23 cellular contexts compared by ENCODE assay signal in genomic region chr19:5214371-5214770, GRCh38.
DNase-seq lines count a peak whose midpoint lies in the region; ATAC-seq and TF ChIP-seq lines count a peak whose summit lies in the region.
"Had no signal": no experiment of that assay in that cellular context is flagged by ENCODE, and none has a peak within 500 bp of the region (broad histone marks: within the 10 kb centered on the region; RNA-seq: fewer than 3 reads in every experiment).

No MANE protein-coding gene starts in this region.

- H3K9ac ChIP-seq in neuronal stem cell (ENCODE audit: low read depth, low read length, poor library complexity): no peak overlapping the region
- H3K9ac ChIP-seq: BLaER1 had no signal

- no peak overlapping the region for H2AK5ac ChIP-seq in neuronal stem cell (ENCODE audit: low read depth, low read length)

- no peak overlapping the region for H2BK12ac ChIP-seq in neuronal stem cell (ENCODE audit: low read length)

- H3K14ac ChIP-seq in neuronal stem cell (ENCODE audit: low read length): peak overlapping the region; percentile 43

- intact Hi-C loops in sciatic nerve (cut with DNase I) (no loop called here), A673 (cut with micrococcal nuclease; ENCODE audit: unreplicated experiment) (no loop called here)

- no peak overlapping the region for H2BK120ac ChIP-seq in neuronal stem cell (ENCODE audit: low read depth, low read length)

- H4K8ac ChIP-seq in neuronal stem cell (ENCODE audit: low read depth, low read length): no peak overlapping the region

- CTCF ChIA-PET in A673 (lab: Charles Lee): no interaction called here

- no peak overlapping the region for H2AFZ ChIP-seq in neuronal stem cell (ENCODE audit: low read length)

- H3K4me3 ChIP-seq in H7 (ENCODE audit: insufficient read depth, low read depth, low read length) (no peak overlapping the region), neuronal stem cell (ENCODE audit: low read length in 2 of 2) (no peak overlapping the region), A673 (ENCODE audit: low read depth, low read length, poor library complexity, severe bottlenecking) (no peak overlapping the region)
- H3K4me3 ChIP-seq: A549, BLaER1, GM12878 had no signal

- H3K23ac ChIP-seq in neuronal stem cell (ENCODE audit: low read depth, low read length, poor library complexity): no peak overlapping the region

- H3K27me3 ChIP-seq in H7 (ENCODE audit: control insufficient read depth, insufficient read depth, low read length) (no peaks in the 10 kb centered on the region), neuronal stem cell (ENCODE audit: control insufficient read depth in 3 of 3, insufficient read depth in 3 of 3, low read depth in 1 of 3, low read length in 3 of 3) (no peaks in the 10 kb centered on the region), A673 (replicated peaks; ENCODE audit: insufficient read depth, low read depth, low read length, poor library complexity) (no peaks in the 10 kb centered on the region)
- H3K27me3 ChIP-seq: BE2C, BLaER1 had no signal

- no peak overlapping the region for H2BK15ac ChIP-seq in neuronal stem cell (ENCODE audit: low read length)

- no CpG with 5 or more reads among the region's 23 CpGs for WGBS in neuronal stem cell (ENCODE audit: extremely low coverage in 2 of 2, insufficient read length in 2 of 2, insufficient replicate concordance in 1 of 2), 2 donors

- H3K36me3 ChIP-seq in H7 (replicated peaks; ENCODE audit: control insufficient read depth, insufficient read depth, low read length) (peaks cover 70% of the 10 kb centered on the region), neuronal stem cell (replicated peaks in 1 of 2; ENCODE audit: control insufficient read depth in 2 of 2, insufficient read depth in 2 of 2, low read length in 2 of 2) (peaks cover 95 to 98% of the 10 kb centered on the region in 2 donors), A673 (ENCODE audit: insufficient read depth, low read length, poor library complexity, severe bottlenecking) (peaks cover 89% of the 10 kb centered on the region)

- POLR2A ChIA-PET in A673 (lab: Charles Lee; ENCODE audit: low non-redundant PET): no interaction called here

- H3K79me1 ChIP-seq in neuronal stem cell (ENCODE audit: low read depth, low read length): peaks cover 13% of the 10 kb centered on the region

- DNase-seq in H7 (peak; percentile 34), neuronal stem cell (ENCODE audit: low spot score) (no peak), sciatic nerve (ENCODE audit: low spot score) (no peak), A673 (ENCODE audit: low spot score) (no peak), NCI-H345 (lab: John Stamatoyannopoulos, UW) (no peak)
- DNase-seq: ACHN; BE2C; C1 segment of cervical spinal cord; CD4-positive, alpha-beta memory T cell; CD4-positive, CD25-positive, alpha-beta regulatory T cell; CD8-positive, alpha-beta memory T cell; COR-L47; DMS 273 treated with DMSO at 0.1 percent for 48 hours; DMS153; DMS53; DMS79; DND-41; EL; GDM1 had no signal

- H3K18ac ChIP-seq in neuronal stem cell (ENCODE audit: low read length): peak overlapping the region; percentile 51

- H3K4me1 ChIP-seq in neuronal stem cell (ENCODE audit: control insufficient read depth in 2 of 2, insufficient read depth in 1 of 2, low read depth in 1 of 2, low read length in 2 of 2) (no peaks in the 10 kb centered on the region), A673 (ENCODE audit: insufficient read depth, low read length, poor library complexity, severe bottlenecking) (no peaks in the 10 kb centered on the region)
- H3K4me1 ChIP-seq: BE2C had no signal

- peak overlapping the region; percentile 59 for H2BK5ac ChIP-seq in neuronal stem cell (ENCODE audit: low read length)

- H4K91ac ChIP-seq in neuronal stem cell (ENCODE audit: low read depth, low read length, poor library complexity): no peak overlapping the region

- H3K27ac ChIP-seq in neuronal stem cell (replicated peaks; ENCODE audit: low read length): no peak overlapping the region
- H3K27ac ChIP-seq in A673 (ENCODE audit: low read depth, low read length, poor library complexity, severe bottlenecking): no peak overlapping the region
- H3K27ac ChIP-seq: 22Rv1, A549, BLaER1 had no signal

- H3K4me2 ChIP-seq in neuronal stem cell (ENCODE audit: insufficient read depth, low read length, poor library complexity, severe bottlenecking): no peak overlapping the region
- H3K4me2 ChIP-seq: A549, BLaER1 had no signal

- no peak overlapping the region for H3K4ac ChIP-seq in neuronal stem cell (ENCODE audit: low read length)

- H3K9me3 ChIP-seq in neuronal stem cell (replicated peaks in 1 of 2; ENCODE audit: control insufficient read depth in 2 of 2, insufficient read depth in 1 of 2, low read depth in 1 of 2, low read length in 2 of 2) (peaks cover 24 to 63% of the 10 kb centered on the region in 2 donors), A673 (ENCODE audit: low read depth, low read length, poor library complexity, severe bottlenecking) (peaks cover 3% of the 10 kb centered on the region)
- H3K9me3 ChIP-seq: A549, BE2C had no signal

- no peak for TF ChIP-seq CTCF in A673 (conservative IDR thresholded peaks at IDR 0.05; ENCODE audit: low read depth, low read length)

- ATAC-seq in sciatic nerve: peak; percentile 6
- ATAC-seq: A549, GM12878 had no signal

- no TSS peak for BruUV-seq in A673 (replicated peaks; lab: Mats Ljungman, UMichigan)
